In genomic region chr7:78279035-78279434, GRCh38 we compare ENCODE assay signal across 2 cellular contexts.
A peak's percentile ranks its signal among the peaks of the same experiment; 100 is the strongest.
TF ChIP-seq lines count a peak whose summit lies in the region.

No MANE protein-coding gene starts in this region.

TF ChIP-seq in GM23338, 12 proteins besides CTCF, POLR2A, EP300 and RAD21 (continued from another document):
- TF ChIP-seq ZNF462 (CRISPR knock-in tag; IDR thresholded peaks at IDR 0.05) (no peak), ZNF331 (CRISPR knock-in tag; IDR thresholded peaks at IDR 0.05; ENCODE audit: low read depth) (no peak), CREB1 (CRISPR knock-in tag; IDR thresholded peaks at IDR 0.05; ENCODE audit: low read depth) (no peak), STAT1 (IDR thresholded peaks at IDR 0.05; ENCODE audit: unreplicated experiment) (no peak), JUNB (IDR thresholded peaks at IDR 0.05; ENCODE audit: unreplicated experiment) (no peak)
TF ChIP-seq in GM23338: peak in this region for 0.

TF ChIP-seq in SK-N-SH, 30 proteins besides CTCF, POLR2A, EP300 and RAD21 (continued from another document):
- TF ChIP-seq TEAD4 (IDR thresholded peaks at IDR 0.05; ENCODE audit: borderline replicate concordance, insufficient read depth) (0 out of 2 replicates have a peak, but pooled peaks have one; percentile 22), NFIC (IDR thresholded peaks at IDR 0.05; ENCODE audit: borderline replicate concordance) (peak; percentile 37; the same call in 1 of the 2 replicates), JUND (IDR thresholded peaks at IDR 0.05) (peak; percentile 76), TAF1 (IDR thresholded peaks at IDR 0.05; ENCODE audit: borderline replicate concordance, low read depth, low read length) (peak; percentile 44; the same call in 1 of the 2 replicates), SIN3A (IDR thresholded peaks at IDR 0.05; ENCODE audit: borderline replicate concordance, low read depth, low read length) (no peak), USF2 (IDR thresholded peaks at IDR 0.05; ENCODE audit: borderline replicate concordance, low read depth, low read length) (no peak), ZBTB33 (IDR thresholded peaks at IDR 0.05; ENCODE audit: borderline replicate concordance, low read depth) (no peak), EZH2phosphoT487 (IDR thresholded peaks at IDR 0.05; ENCODE audit: borderline replicate concordance, low read depth) (no peak), GABPA (IDR thresholded peaks at IDR 0.05; ENCODE audit: low read depth) (0 out of 2 replicates have a peak, but pooled peaks have one; percentile 12), FOSL2 (IDR thresholded peaks at IDR 0.05; ENCODE audit: borderline replicate concordance, low read depth) (peak; percentile 94), TCF12 (IDR thresholded peaks at IDR 0.05) (peak; percentile 79), POLR2AphosphoS5 (IDR thresholded peaks at IDR 0.05; ENCODE audit: low read depth, low read length) (peak; percentile 51; the same call in 1 of the 2 replicates), USF1 (IDR thresholded peaks at IDR 0.05; ENCODE audit: borderline replicate concordance, low read depth) (no peak)
TF ChIP-seq in SK-N-SH: peak in this region for 10.
